Comparison of ENCODE assay signal across 22 cellular contexts in the genomic region with DNA sequence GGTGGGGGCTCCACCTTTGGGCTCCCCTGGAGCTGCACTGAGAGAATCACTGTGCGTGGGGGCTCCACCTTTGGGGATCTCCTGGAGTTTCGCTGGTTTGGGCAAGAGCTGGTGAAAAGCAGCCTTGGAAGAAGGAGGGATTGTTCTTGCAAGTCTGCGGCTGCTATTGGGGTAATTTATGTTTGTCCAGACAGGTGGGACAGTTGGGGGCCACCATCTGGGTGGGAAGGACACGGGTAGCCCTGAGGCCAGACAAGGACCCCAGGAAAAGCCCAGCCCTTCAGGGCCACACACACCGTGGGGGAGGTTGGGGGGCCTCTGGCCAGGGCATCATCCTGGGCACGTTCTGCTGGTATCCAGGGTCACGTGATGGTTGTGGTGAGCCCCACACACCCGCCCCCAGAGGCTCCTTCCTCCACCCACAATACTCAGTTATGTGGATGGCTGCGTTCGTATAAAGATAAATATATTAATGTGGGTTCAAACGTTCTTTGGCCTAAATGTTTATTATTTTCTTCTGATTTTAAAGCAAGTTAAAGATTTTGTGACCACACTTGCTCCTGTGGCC. TPM values are rescaled to one million over a fixed set of nuclear protein-coding genes. Genes with fewer than 3 reads are reported as not detected.
"Had no signal": no experiment of that assay in that cellular context is flagged by ENCODE, and none has a peak within 500 bp of the region (broad histone marks: within the 10 kb centered on the region; RNA-seq: fewer than 3 reads in every experiment).

No MANE protein-coding gene starts in this region.

- H3K9me3 ChIP-seq: gastrocnemius medialis, right atrium auricular region, sigmoid colon, testis, tibial nerve had no signal

- H3K36me3 Mint-ChIP-seq: naive thymus-derived CD4-positive, alpha-beta T cell; stimulated activated naive B cell treated with anti-CD40 and anti-IgM and Interleukin-4, amounts not matched to agents 10 μg/mL and 1 μg/mL and 100 μg/mL, for 72 hours had no signal

- H3K4me1 Mint-ChIP-seq: stimulated activated naive B cell treated with anti-CD40 and anti-IgM and Interleukin-4, amounts not matched to agents 10 μg/mL and 1 μg/mL and 100 μg/mL, for 72 hours; stimulated activated naive CD8-positive, alpha-beta T cell treated with anti-CD3 and anti-CD28 coated beads, Interleukin-15, amount 100 ng/mL, for 72 hours had no signal

- H3K4me3 Mint-ChIP-seq: naive thymus-derived CD4-positive, alpha-beta T cell; stimulated activated naive B cell treated with anti-CD40 and anti-IgM and Interleukin-4, amounts not matched to agents 10 μg/mL and 1 μg/mL and 100 μg/mL, for 72 hours; stimulated activated naive CD8-positive, alpha-beta T cell treated with anti-CD3 and anti-CD28 coated beads, Interleukin-15, amount 100 ng/mL, for 72 hours had no signal

- DNase-seq: cortex of kidney; dorsolateral prefrontal cortex; effector CD8-positive, alpha-beta T cell; gastrocnemius medialis; heart right ventricle; hypothalamus; mammary epithelial cell; naive thymus-derived CD4-positive, alpha-beta T cell; sigmoid colon; stimulated activated CD4-positive, alpha-beta T cell treated with anti-CD3 and anti-CD28 coated beads, Interleukin-2, amount 100 ng/mL, for 24 hours; stimulated activated CD4-positive, alpha-beta T cell treated with anti-CD3 and anti-CD28 coated beads, Interleukin-4, amount 100 ng/mL, for 4 hours; stimulated activated naive B cell treated with anti-CD40 and anti-IgM and Interleukin-4, amounts not matched to agents 10 μg/mL and 1 μg/mL and 100 μg/mL, for 72 hours; stimulated activated naive CD8-positive, alpha-beta T cell treated with anti-CD3 and anti-CD28 coated beads, Interleukin-15, amount 100 ng/mL, for 72 hours; testis had no signal

- H3K27ac ChIP-seq: dorsolateral prefrontal cortex, gastrocnemius medialis, heart right ventricle, right atrium auricular region, sigmoid colon, skin epidermis, testis, tibial nerve had no signal

- H3K4me1 ChIP-seq: gastrocnemius medialis, right atrium auricular region, sigmoid colon, tibial nerve had no signal

- H3K27me3 ChIP-seq: gastrocnemius medialis, right atrium auricular region, sigmoid colon, testis, tibial nerve had no signal

- H3K4me3 ChIP-seq: dorsolateral prefrontal cortex, gastrocnemius medialis, heart right ventricle, right atrium auricular region, sigmoid colon, skin epidermis, testis, tibial nerve had no signal

- ATAC-seq: esophagus mucosa; gastrocnemius medialis; left lobe of liver; stimulated activated naive B cell treated with anti-CD40 and anti-IgM and Interleukin-4, amounts not matched to agents 10 μg/mL and 1 μg/mL and 100 μg/mL, for 72 hours; stimulated activated naive CD8-positive, alpha-beta T cell treated with anti-CD3 and anti-CD28 coated beads, Interleukin-15, amount 100 ng/mL, for 72 hours had no signal

- H3K27ac Mint-ChIP-seq: naive thymus-derived CD4-positive, alpha-beta T cell; stimulated activated naive B cell treated with anti-CD40 and anti-IgM and Interleukin-4, amounts not matched to agents 10 μg/mL and 1 μg/mL and 100 μg/mL, for 72 hours; stimulated activated naive CD8-positive, alpha-beta T cell treated with anti-CD3 and anti-CD28 coated beads, Interleukin-15, amount 100 ng/mL, for 72 hours had no signal

- H3K36me3 ChIP-seq: gastrocnemius medialis, heart right ventricle, right atrium auricular region, sigmoid colon, tibial nerve had no signal

- H3K9me3 Mint-ChIP-seq: stimulated activated naive B cell treated with anti-CD40 and anti-IgM and Interleukin-4, amounts not matched to agents 10 μg/mL and 1 μg/mL and 100 μg/mL, for 72 hours had no signal

RNA-seq across cellular contexts. Expression of a gene that starts 47.7 kb away (rescaled TPM):
- total RNA-seq: fibroblast of villous mesenchyme, left lobe of liver, mammary epithelial cell, osteocyte had no signal
- polyA plus RNA-seq: mammary epithelial cell; naive thymus-derived CD4-positive, alpha-beta T cell; neural cell had no signal
